25 cellular contexts compared by ENCODE assay signal in the genomic region with DNA sequence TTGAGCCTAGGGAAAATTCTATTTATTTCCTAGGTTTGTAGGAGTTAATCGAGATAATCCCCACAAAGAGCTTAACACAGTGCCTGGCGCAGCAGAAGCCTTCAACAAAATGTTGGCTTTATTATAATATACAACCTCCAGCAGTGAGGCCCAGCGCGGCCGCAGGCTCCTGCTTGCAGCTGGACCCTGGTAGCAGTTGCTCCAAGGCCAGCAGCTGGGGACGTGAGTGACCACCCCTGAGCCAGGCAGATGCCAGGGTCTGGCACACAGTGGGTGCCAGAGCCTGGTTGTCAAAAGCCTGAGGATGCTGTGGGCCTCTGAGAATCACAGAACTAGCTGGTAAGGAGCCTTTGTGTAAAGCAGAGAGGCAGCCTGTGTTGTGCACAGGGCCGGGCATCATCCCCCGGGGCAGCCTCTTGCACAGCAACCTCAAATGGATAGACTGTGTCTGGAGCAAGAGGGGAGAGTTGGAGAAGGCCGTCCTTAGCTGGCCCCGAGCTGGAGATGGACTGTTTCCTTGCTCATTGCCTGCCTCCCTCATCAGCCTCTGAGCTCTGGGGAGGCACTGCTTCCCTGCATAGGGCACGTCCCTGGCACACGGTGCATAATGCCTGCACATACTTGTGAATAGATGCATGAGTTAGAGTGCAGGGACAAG. TPM values are rescaled to one million over a fixed set of nuclear protein-coding genes. Genes with fewer than 3 reads are reported as not detected.
"Had no signal": no experiment of that assay in that cellular context is flagged by ENCODE, and none has a peak within 500 bp of the region (broad histone marks: within the 10 kb centered on the region; RNA-seq: fewer than 3 reads in every experiment).

No MANE protein-coding gene starts in this region.

- H3K9me3 Mint-ChIP-seq: activated naive CD4-positive, alpha-beta T cell treated with anti-CD3 and anti-CD28 coated beads, Interleukin-2, amount 50 U/mL, for 72 hours; activated T-helper 2 cell treated with anti-CD3 and anti-CD28 coated beads, Interferon-gamma antibody, Interleukin-2, Interleukin-4, amounts not matched to agents 10 μg/mL and 5 μg/mL and 100 μg/mL, durations not matched to agents 14 hours and 24 hours and 36 hours; natural killer cell treated with Interleukin-12 subunit alpha and Interleukin-12 subunit beta and Interleukin-15 and Interleukin-18, amount 100 ng/mL, for 72 hours; T-helper 2 cell treated with Interferon-gamma antibody and Interleukin-4, amounts not matched to agents 5 μg/mL and 100 μg/mL, for 36 hours had no signal

- H3K27ac ChIP-seq: body of pancreas, colonic mucosa, esophagus squamous epithelium, transverse colon had no signal

- H3K27me3 ChIP-seq: body of pancreas, colonic mucosa, transverse colon had no signal

- DNase-seq: activated CD4-positive, alpha-beta T cell treated with anti-CD3 and anti-CD28 coated beads for 1 hour; activated CD4-positive, alpha-beta T cell treated with anti-CD3 and anti-CD28 coated beads, Interleukin-2, amount 50 U/mL, for 48 hours; activated CD8-positive, alpha-beta memory T cell treated with anti-CD3 and anti-CD28 coated beads, Interleukin-2, amount 10 ng/mL, durations not matched to agents 7 days and 5 days; activated T-cell treated with anti-CD3 and anti-CD28 coated beads, Interleukin-2, amount 50 U/mL, for 1 hour; amygdala; body of pancreas; central memory CD4-positive, alpha-beta T cell; colonic mucosa; effector CD4-positive, alpha-beta T cell; esophagus squamous epithelium; hypothalamus; left ventricle myocardium superior; mesendoderm; nucleus accumbens; right cardiac atrium; small intestine; stimulated activated CD4-positive, alpha-beta T cell treated with anti-CD3 and anti-CD28 coated beads, Interleukin-4, amount 100 ng/mL, for 4 hours; stimulated activated naive CD8-positive, alpha-beta T cell treated with anti-CD3 and anti-CD28 coated beads, Interleukin-15, Interleukin-2, amounts not matched to agents 100 U/mL and 50 U/mL, for 24 hours; transverse colon had no signal

- ATAC-seq: activated CD8-positive, alpha-beta memory T cell treated with anti-CD3 and anti-CD28 coated beads, Interleukin-2, amount 10 ng/mL, durations not matched to agents 7 days and 5 days; activated naive CD4-positive, alpha-beta T cell treated with anti-CD3 and anti-CD28 coated beads, Interleukin-2, amount 50 U/mL, for 72 hours; body of pancreas; left ventricle myocardium superior; natural killer cell treated with Interleukin-12 subunit alpha and Interleukin-12 subunit beta and Interleukin-15 and Interleukin-18, amount 100 ng/mL, for 72 hours; right cardiac atrium; stimulated activated naive CD8-positive, alpha-beta T cell treated with anti-CD3 and anti-CD28 coated beads, Interleukin-15, Interleukin-2, amounts not matched to agents 100 U/mL and 50 U/mL, for 24 hours had no signal

- H3K4me3 Mint-ChIP-seq: activated CD8-positive, alpha-beta memory T cell treated with anti-CD3 and anti-CD28 coated beads, Interleukin-2, amount 10 ng/mL, durations not matched to agents 7 days and 5 days; natural killer cell treated with Interleukin-12 subunit alpha and Interleukin-12 subunit beta and Interleukin-15 and Interleukin-18, amount 100 ng/mL, for 72 hours; T-helper 2 cell treated with Interferon-gamma antibody and Interleukin-4, amounts not matched to agents 5 μg/mL and 100 μg/mL, for 36 hours had no signal

- H3K4me3 ChIP-seq: body of pancreas, colonic mucosa, esophagus squamous epithelium, transverse colon had no signal

- H3K4me1 ChIP-seq: body of pancreas, colonic mucosa had no signal

- H3K36me3 ChIP-seq: colonic mucosa, esophagus squamous epithelium, transverse colon had no signal

- H3K36me3 Mint-ChIP-seq: activated CD8-positive, alpha-beta memory T cell treated with anti-CD3 and anti-CD28 coated beads, Interleukin-2, amount 10 ng/mL, durations not matched to agents 7 days and 5 days; activated naive CD4-positive, alpha-beta T cell treated with anti-CD3 and anti-CD28 coated beads, Interleukin-2, amount 50 U/mL, for 72 hours; natural killer cell treated with Interleukin-12 subunit alpha and Interleukin-12 subunit beta and Interleukin-15 and Interleukin-18, amount 100 ng/mL, for 72 hours had no signal

- H3K27ac Mint-ChIP-seq: activated CD8-positive, alpha-beta memory T cell treated with anti-CD3 and anti-CD28 coated beads, Interleukin-2, amount 10 ng/mL, durations not matched to agents 7 days and 5 days; activated T-helper 2 cell treated with anti-CD3 and anti-CD28 coated beads, Interferon-gamma antibody, Interleukin-2, Interleukin-4, amounts not matched to agents 10 μg/mL and 5 μg/mL and 100 μg/mL, durations not matched to agents 14 hours and 24 hours and 36 hours; natural killer cell treated with Interleukin-12 subunit alpha and Interleukin-12 subunit beta and Interleukin-15 and Interleukin-18, amount 100 ng/mL, for 72 hours; progenitor cell of endocrine pancreas; T-helper 2 cell treated with Interferon-gamma antibody and Interleukin-4, amounts not matched to agents 5 μg/mL and 100 μg/mL, for 36 hours had no signal

- H3K9me3 ChIP-seq: body of pancreas, colonic mucosa, esophagus squamous epithelium, transverse colon had no signal

RNA-seq across cellular contexts. Expression of a gene that starts 17.3 kb away (rescaled TPM):
- total RNA-seq: endothelial cell of umbilical vein, progenitor cell of endocrine pancreas had no signal
